Comparison of ENCODE assay signal across 11 cellular contexts in the genomic region with DNA sequence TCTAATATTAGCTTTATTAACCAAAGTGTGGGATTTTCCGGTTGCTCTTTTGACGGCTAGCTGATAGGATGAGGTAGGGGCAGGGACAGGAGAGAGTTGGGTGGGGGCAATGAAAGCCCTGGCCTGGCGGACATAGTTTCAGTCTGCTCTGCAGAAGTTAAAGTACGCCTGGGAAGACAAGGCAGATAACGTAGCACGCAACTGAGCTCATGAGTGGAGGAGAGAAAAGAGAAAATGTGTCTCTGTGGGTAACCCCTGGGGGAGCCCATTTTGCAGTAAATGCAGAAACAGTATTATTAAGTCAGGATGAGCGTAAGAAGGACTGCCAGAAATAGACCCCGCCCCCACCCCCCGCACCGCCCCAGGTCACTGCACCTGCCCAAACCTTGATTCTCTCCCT. TPM values are rescaled to one million over a fixed set of nuclear protein-coding genes. Genes with fewer than 3 reads are reported as not detected.
A peak's percentile ranks its signal among the peaks of the same experiment; 100 is the strongest.
DNase-seq lines count a peak whose midpoint lies in the region; ATAC-seq, FAIRE-seq and TF ChIP-seq lines count a peak whose summit lies in the region.
"Had no signal": no experiment of that assay in that cellular context is flagged by ENCODE, and none has a peak within 500 bp of the region (broad histone marks: within the 10 kb centered on the region; RNA-seq: fewer than 3 reads in every experiment).

No MANE protein-coding gene starts in this region.

- no peak for FAIRE-seq in astrocyte (lab: Jason Lieb, UNC)

- H3K9me3 ChIP-seq in DND-41 (ENCODE audit: insufficient read depth, low read length, severe bottlenecking) (no peaks in the 10 kb centered on the region), astrocyte (ENCODE audit: insufficient read depth, low read depth, low read length) (no peaks in the 10 kb centered on the region), lower lobe of right lung (no peaks in the 10 kb centered on the region)

- no peak overlapping the region for H3K4me3 ChIP-seq in DND-41 (ENCODE audit: low read depth in 1 of 2, low read length in 2 of 2)
- no peak overlapping the region for H3K4me3 ChIP-seq in astrocyte (ENCODE audit: insufficient read depth, low read depth, low read length)
- H3K4me3 ChIP-seq in lower lobe of right lung: no peak overlapping the region
- H3K4me3 ChIP-seq in foreskin fibroblast (ENCODE audit: low read depth in 1 of 2, low read length in 2 of 2): no peak overlapping the region

- H3K36me3 Mint-ChIP-seq in astrocyte (ENCODE audit: low read depth, unreplicated experiment): no peaks in the 10 kb centered on the region
- H3K36me3 Mint-ChIP-seq in stimulated activated memory B cell treated with anti-CD40 and anti-IgM and Interleukin-4, amounts not matched to agents 10 μg/mL and 1 μg/mL and 100 μg/mL, for 72 hours: no peaks in the 10 kb centered on the region

- intact Hi-C loops in lower lobe of right lung (cut with DNase I): no loop called here

- no peaks in the 10 kb centered on the region for H3K9me3 Mint-ChIP-seq in astrocyte (ENCODE audit: unreplicated experiment)
- no peaks in the 10 kb centered on the region for H3K9me3 Mint-ChIP-seq in stimulated activated memory B cell treated with anti-CD40 and anti-IgM and Interleukin-4, amounts not matched to agents 10 μg/mL and 1 μg/mL and 100 μg/mL, for 72 hours

- peak overlapping the region; percentile 97 for H3K27ac Mint-ChIP-seq in astrocyte (ENCODE audit: unreplicated experiment)
- H3K27ac Mint-ChIP-seq in stimulated activated memory B cell treated with anti-CD40 and anti-IgM and Interleukin-4, amounts not matched to agents 10 μg/mL and 1 μg/mL and 100 μg/mL, for 72 hours: peak overlapping the region; percentile 22

- TF ChIP-seq CTCF in DND-41 (IDR thresholded peaks at IDR 0.05; ENCODE audit: borderline replicate concordance, extremely low read depth, low read length, poor library complexity, severe bottlenecking) (no peak), astrocyte (IDR thresholded peaks at IDR 0.05; ENCODE audit: insufficient read depth, low read depth, low read length) (no peak), lower lobe of right lung (IDR thresholded peaks at IDR 0.05) (no peak), foreskin fibroblast (IDR thresholded peaks at IDR 0.05; ENCODE audit: low read depth, low read length) (no peak)

- no peak overlapping the region for H3K4me2 ChIP-seq in DND-41 (ENCODE audit: insufficient read depth, low read length)
- H3K4me2 ChIP-seq in astrocyte (ENCODE audit: low read length): peak overlapping the region; percentile 64

- H3K4me1 ChIP-seq in DND-41 (ENCODE audit: insufficient read depth, low read length) (peaks cover 22% of the 10 kb centered on the region), astrocyte (ENCODE audit: insufficient read depth, low read length) (peaks cover 49% of the 10 kb centered on the region), lower lobe of right lung (peaks cover 85% of the 10 kb centered on the region)

- no peaks in the 10 kb centered on the region for H3K79me2 ChIP-seq in DND-41 (ENCODE audit: insufficient read depth, low read length)
- H3K79me2 ChIP-seq in astrocyte (ENCODE audit: insufficient read depth, low read length): no peaks in the 10 kb centered on the region

- ATAC-seq in DND-41 (ENCODE audit: insufficient read depth, low read depth): no peak
- ATAC-seq in lower lobe of right lung: no peak
- no peak for ATAC-seq in stimulated activated memory B cell treated with anti-CD40 and anti-IgM and Interleukin-4, amounts not matched to agents 10 μg/mL and 1 μg/mL and 100 μg/mL, for 72 hours

- H3K36me3 ChIP-seq in DND-41 (ENCODE audit: insufficient read depth, low read length) (no peaks in the 10 kb centered on the region), astrocyte (ENCODE audit: insufficient read depth, low read length) (no peaks in the 10 kb centered on the region), lower lobe of right lung (no peaks in the 10 kb centered on the region)

- H3K27me3 Mint-ChIP-seq in astrocyte (ENCODE audit: low read depth, unreplicated experiment): no peaks in the 10 kb centered on the region
- H3K27me3 Mint-ChIP-seq in stimulated activated memory B cell treated with anti-CD40 and anti-IgM and Interleukin-4, amounts not matched to agents 10 μg/mL and 1 μg/mL and 100 μg/mL, for 72 hours: no peaks in the 10 kb centered on the region

- H3K4me1 Mint-ChIP-seq in astrocyte (ENCODE audit: low read depth, unreplicated experiment): peaks cover 64% of the 10 kb centered on the region
- H3K4me1 Mint-ChIP-seq in stimulated activated memory B cell treated with anti-CD40 and anti-IgM and Interleukin-4, amounts not matched to agents 10 μg/mL and 1 μg/mL and 100 μg/mL, for 72 hours: peaks cover 19% of the 10 kb centered on the region

- H4K20me1 ChIP-seq in DND-41 (ENCODE audit: insufficient read depth, low read length) (no peaks in the 10 kb centered on the region), astrocyte (ENCODE audit: insufficient read depth, low read length) (no peaks in the 10 kb centered on the region)

- H3K9ac ChIP-seq in DND-41 (ENCODE audit: low read depth, low read length): no peak overlapping the region
- H3K9ac ChIP-seq in astrocyte (ENCODE audit: low read length): peak overlapping the region; percentile 89

- DNase-seq in DND-41: no peak
- no peak for DNase-seq in astrocyte (ENCODE audit: low read depth)
- DNase-seq in lower lobe of right lung: no peak
- DNase-seq in middle frontal gyrus (ENCODE audit: extremely low spot score, low spot score): no peak
- no peak for DNase-seq in foreskin fibroblast
- no peak for DNase-seq in HPDE6-E6E7 (ENCODE audit: extremely low spot score)
- DNase-seq in NCI-H526 (lab: John Stamatoyannopoulos, UW): no peak
- DNase-seq: activated CD8-positive, alpha-beta memory T cell treated with anti-CD3 and anti-CD28 coated beads, Interleukin-2, amount 50 U/mL, for 48 hours; NCI-H1436; SHP77 treated with DMSO at 0.1 percent for 48 hours had no signal

- no peak overlapping the region for H3K4me3 Mint-ChIP-seq in astrocyte (ENCODE audit: unreplicated experiment)
- no peak overlapping the region for H3K4me3 Mint-ChIP-seq in stimulated activated memory B cell treated with anti-CD40 and anti-IgM and Interleukin-4, amounts not matched to agents 10 μg/mL and 1 μg/mL and 100 μg/mL, for 72 hours

- no peaks in the 10 kb centered on the region for H3K27me3 ChIP-seq in DND-41 (ENCODE audit: insufficient read depth, low read length, poor library complexity)
- no peaks in the 10 kb centered on the region for H3K27me3 ChIP-seq in astrocyte (ENCODE audit: insufficient read depth, low read length)
- no peaks in the 10 kb centered on the region for H3K27me3 ChIP-seq in lower lobe of right lung (ENCODE audit: low read depth)

- H3K27ac ChIP-seq in DND-41 (ENCODE audit: low read length) (peak overlapping the region; percentile 43; the same call in 1 of the 2 replicates), astrocyte (ENCODE audit: low read depth, low read length) (peak overlapping the region; percentile 92), lower lobe of right lung (peak overlapping the region; percentile 94)

- H2AFZ ChIP-seq in DND-41 (ENCODE audit: low read depth, low read length) (no peak overlapping the region), astrocyte (ENCODE audit: low read depth, low read length) (no peak overlapping the region)

RNA-seq across cellular contexts. Expression of gene TARBP1, which starts 51.7 kb away (rescaled TPM):
- total RNA-seq in astrocyte (15.9 and 17.8 TPM in 2 replicates), lower lobe of right lung (24.6 TPM)

Comparison
In these comparisons a context has a peak if more than half of its experiments do, and no peak if none do; other contexts are left out.
1. H3K27ac ChIP-seq: peak in every context shown above with its lines; median percentile 94 in lower lobe of right lung; 92 in astrocyte; 43 in DND-41.